Comparison of ENCODE assay signal across 8 cellular contexts in genomic region chr20:50731055-50731929, GRCh38. TPM values are rescaled to one million over a fixed set of nuclear protein-coding genes. Genes with fewer than 3 reads are reported as not detected.
DNase-seq lines count a peak whose midpoint lies in the region; ATAC-seq lines count a peak whose summit lies in the region.

Gene PARD6B (plus strand): TSS chr20:50731580. CDS start chr20:50731787, 207 bp downstream.

- H3K4me1 ChIP-seq in HUES48 (ENCODE audit: control insufficient read depth, insufficient read depth, low read length) (peaks cover 22% of the 10 kb centered on the region), endocrine pancreas (ENCODE audit: control insufficient read depth, insufficient read depth, low read length) (peaks cover 28% of the 10 kb centered on the region)

- H3K36me3 ChIP-seq in HUES48 (ENCODE audit: control insufficient read depth, insufficient read depth, low read length) (peaks cover 10% of the 10 kb centered on the region; the same call in 1 of the 2 replicates), endocrine pancreas (ENCODE audit: control insufficient read depth, insufficient read depth, low read length) (no peaks in the 10 kb centered on the region)

- no peaks in the 10 kb centered on the region for H3K27me3 ChIP-seq in HUES48 (ENCODE audit: control insufficient read depth, insufficient read depth, low read length)
- H3K27me3 ChIP-seq in endocrine pancreas (ENCODE audit: control insufficient read depth, insufficient read depth, low read length), result no peaks in the 10 kb centered on the region

- H3K9me3 ChIP-seq in HUES48 (ENCODE audit: control insufficient read depth, insufficient read depth, low read length), result no peaks in the 10 kb centered on the region
- H3K9me3 ChIP-seq in endocrine pancreas (ENCODE audit: control insufficient read depth, low read length), result no peaks in the 10 kb centered on the region

- H3K4me3 ChIP-seq in HUES48 (ENCODE audit: low read depth, low read length), result peak within 1 kb of the TSS; percentile 83
- peak within 1 kb of the TSS; percentile 90 for H3K4me3 ChIP-seq in endocrine pancreas (ENCODE audit: control insufficient read depth, insufficient read depth, low read length)

- H3K27ac ChIP-seq in HUES48 (ENCODE audit: low read depth, low read length), result peak within 1 kb of the TSS; percentile 93

- H3K9ac ChIP-seq in HUES48 (ENCODE audit: low read depth, low read length) (peak within 1 kb of the TSS; percentile 59), endocrine pancreas (ENCODE audit: control insufficient read depth, insufficient read depth, low read length) (peak within 1 kb of the TSS; percentile 89)

- ATAC-seq in GM21447 (IDR thresholded peaks at IDR 0.05; ENCODE audit: unreplicated experiment), result peak; percentile 83

- DNase-seq in D341Med (ENCODE audit: low spot score) (peak; percentile 99), NOMO-1 treated with dmso at 0.1 percent for 144 hours (lab: John Stamatoyannopoulos, UW; ENCODE audit: unreplicated experiment) (peak; percentile 95), mesenteric fat pad (ENCODE audit: low spot score) (peak; percentile 98)
- peak; percentile 99 for DNase-seq in activated CD8-positive, alpha-beta memory T cell treated with anti-CD3 and anti-CD28 coated beads, Interleukin-2, amount 50 U/mL, for 1 hour (ENCODE audit: extremely low read depth)
- peak; percentile 100 for DNase-seq in stimulated activated CD8-positive, alpha-beta memory T cell treated with anti-CD3 and anti-CD28 coated beads, Interleukin-12 subunit alpha, Interleukin-12 subunit beta, amount 100 ng/mL, for 4 hours (ENCODE audit: low read depth)

RNA-seq across cellular contexts. Expression of gene PARD6B, which starts in this region (rescaled TPM):
- 2.0 TPM for total RNA-seq in mesenteric fat pad

Comparison
In these comparisons a context has a peak if more than half of its experiments do, and no peak if none do; other contexts are left out.
1. Peak in every context shown above with its lines: DNase-seq, ATAC-seq, H3K4me3 ChIP-seq and H3K27ac ChIP-seq.